27 cellular contexts compared by ENCODE assay signal in genomic region chr7:124781418-124781817, GRCh38. TPM values are rescaled to one million over a fixed set of nuclear protein-coding genes. Genes with fewer than 3 reads are reported as not detected.
"Had no signal": no experiment of that assay in that cellular context is flagged by ENCODE, and none has a peak within 500 bp of the region (broad histone marks: within the 10 kb centered on the region; RNA-seq: fewer than 3 reads in every experiment).

No MANE protein-coding gene starts in this region.

- H3K27ac ChIP-seq: ascending aorta, body of pancreas, SJSA1 had no signal

- H3K4me3 ChIP-seq: ascending aorta, body of pancreas, SJSA1 had no signal

- DNase-seq: activated CD4-positive, alpha-beta T cell treated with anti-CD3 and anti-CD28 coated beads for 48 hours; activated CD4-positive, alpha-beta T cell treated with anti-CD3 and anti-CD28 coated beads, Interleukin-2, amount 50 U/mL, for 48 hours; activated CD4-positive, CD25-positive, alpha-beta regulatory T cell treated with anti-CD3 and anti-CD28 coated beads, Interleukin-2, amount 50 U/mL, for 72 hours; activated CD8-positive, alpha-beta memory T cell treated with anti-CD3 and anti-CD28 coated beads, Interleukin-2, amount 10 ng/mL, durations not matched to agents 7 days and 5 days; activated effector memory CD4-positive, alpha-beta T cell treated with anti-CD3 and anti-CD28 coated beads, Interleukin-2, amount 50 U/mL, for 16 hours; activated naive CD4-positive, alpha-beta T cell treated with Interleukin-2 at 50 U/mL for 16 hours; activated naive CD8-positive, alpha-beta T cell treated with anti-CD3 and anti-CD28 coated beads, Interleukin-2, amount 50 U/mL, for 24 hours; activated T-cell treated with anti-CD3 and anti-CD28 coated beads, Interleukin-2, amount 50 U/mL, for 24 hours; amniotic stem cell; body of pancreas; central memory CD4-positive, alpha-beta T cell; KG1; NCI-H146; NCI-H1930; NCI-H2171 treated with DMSO at 0.1 percent for 48 hours; NCI-H345; NCI-H510A; NCI-H82; OCI-M1; SHP77 had no signal

- H3K36me3 Mint-ChIP-seq: activated CD8-positive, alpha-beta memory T cell treated with anti-CD3 and anti-CD28 coated beads, Interleukin-2, amount 10 ng/mL, durations not matched to agents 7 days and 5 days; activated naive CD4-positive, alpha-beta T cell treated with anti-CD3 and anti-CD28 coated beads, Interleukin-2, amount 50 U/mL, for 72 hours had no signal

- H3K9me3 Mint-ChIP-seq: activated naive CD4-positive, alpha-beta T cell treated with anti-CD3 and anti-CD28 coated beads, Interleukin-2, amount 50 U/mL, for 72 hours; activated naive CD8-positive, alpha-beta T cell treated with anti-CD3 and anti-CD28 coated beads, Interleukin-2, amount 50 U/mL, for 24 hours; activated T-cell treated with anti-CD3 and anti-CD28 coated beads, Interleukin-2, amount 50 U/mL, for 24 hours; T-helper 1 cell treated with Interleukin-12 subunit alpha and Interleukin-12 subunit beta and Interleukin-4 antibody, amounts not matched to agents 30 μg/mL and 1 μg/mL, for 36 hours had no signal

- H3K36me3 ChIP-seq: ascending aorta, SJSA1 had no signal

- H3K4me1 ChIP-seq: ascending aorta, body of pancreas, SJSA1 had no signal

- H3K27me3 ChIP-seq: ascending aorta, body of pancreas, SJSA1 had no signal

- H3K4me3 Mint-ChIP-seq: activated CD8-positive, alpha-beta memory T cell treated with anti-CD3 and anti-CD28 coated beads, Interleukin-2, amount 10 ng/mL, durations not matched to agents 7 days and 5 days; activated naive CD8-positive, alpha-beta T cell treated with anti-CD3 and anti-CD28 coated beads, Interleukin-2, amount 50 U/mL, for 24 hours; activated T-cell treated with anti-CD3 and anti-CD28 coated beads, Interleukin-2, amount 50 U/mL, for 24 hours; T-helper 1 cell treated with Interleukin-12 subunit alpha and Interleukin-12 subunit beta and Interleukin-4 antibody, amounts not matched to agents 30 μg/mL and 1 μg/mL, for 36 hours; WTC11 had no signal

- ATAC-seq: activated CD8-positive, alpha-beta memory T cell treated with anti-CD3 and anti-CD28 coated beads, Interleukin-2, amount 10 ng/mL, durations not matched to agents 7 days and 5 days; activated naive CD4-positive, alpha-beta T cell treated with anti-CD3 and anti-CD28 coated beads, Interleukin-2, amount 50 U/mL, for 72 hours; activated naive CD8-positive, alpha-beta T cell treated with anti-CD3 and anti-CD28 coated beads, Interleukin-2, amount 50 U/mL, for 24 hours; body of pancreas; SK-N-SH treated with all-trans-retinoic acid at 6 μM for 48 hours had no signal

- H3K4me1 Mint-ChIP-seq: activated CD8-positive, alpha-beta memory T cell treated with anti-CD3 and anti-CD28 coated beads, Interleukin-2, amount 10 ng/mL, durations not matched to agents 7 days and 5 days; activated naive CD8-positive, alpha-beta T cell treated with anti-CD3 and anti-CD28 coated beads, Interleukin-2, amount 50 U/mL, for 24 hours had no signal

- H3K27ac Mint-ChIP-seq: activated CD8-positive, alpha-beta memory T cell treated with anti-CD3 and anti-CD28 coated beads, Interleukin-2, amount 10 ng/mL, durations not matched to agents 7 days and 5 days; activated naive CD4-positive, alpha-beta T cell treated with anti-CD3 and anti-CD28 coated beads, Interleukin-2, amount 50 U/mL, for 72 hours; activated naive CD8-positive, alpha-beta T cell treated with anti-CD3 and anti-CD28 coated beads, Interleukin-2, amount 50 U/mL, for 24 hours; activated T-cell treated with anti-CD3 and anti-CD28 coated beads, Interleukin-2, amount 50 U/mL, for 24 hours; T-helper 1 cell treated with Interleukin-12 subunit alpha and Interleukin-12 subunit beta and Interleukin-4 antibody, amounts not matched to agents 30 μg/mL and 1 μg/mL, for 36 hours had no signal

- H3K9me3 ChIP-seq: ascending aorta, body of pancreas, SJSA1 had no signal

RNA-seq across cellular contexts. Expression of gene GPR37, which starts 15.8 kb away (rescaled TPM):
- total RNA-seq: activated CD8-positive, alpha-beta memory T cell treated with anti-CD3 and anti-CD28 coated beads, Interleukin-2, amount 10 ng/mL, durations not matched to agents 7 days and 5 days; activated naive CD4-positive, alpha-beta T cell treated with anti-CD3 and anti-CD28 coated beads, Interleukin-2, amount 50 U/mL, for 72 hours; ascending aorta; LHCN-M2; SJSA1 had no signal
